Comparison of ENCODE assay signal across 1 cellular context in genomic region chr22:31711226-31711625, GRCh38.
A peak's percentile ranks its signal among the peaks of the same experiment; 100 is the strongest.
TF ChIP-seq lines count a peak whose summit lies in the region.

No MANE protein-coding gene starts in this region.

TF ChIP-seq in IMR-90, 13 proteins besides CTCF, POLR2A, EP300 and RAD21:
- 0 out of 2 replicates have a peak, but pooled peaks have one; percentile 11 for TF ChIP-seq CEBPB (IDR thresholded peaks at IDR 0.05; ENCODE audit: low read depth, low read length)
